ENCODE assay signal across 15 cellular contexts in genomic region chr9:2140600-2141223, GRCh38.
DNase-seq lines count a peak whose midpoint lies in the region; ATAC-seq and TF ChIP-seq lines count a peak whose summit lies in the region.
"Had no signal": no experiment of that assay in that cellular context is flagged by ENCODE, and none has a peak within 500 bp of the region (broad histone marks: within the 10 kb centered on the region; RNA-seq: fewer than 3 reads in every experiment).

No MANE protein-coding gene starts in this region.

- no peaks in the 10 kb centered on the region for H3K4me1 ChIP-seq in osteoblast (ENCODE audit: insufficient read depth, low read length)

- no peaks in the 10 kb centered on the region for H3K27me3 ChIP-seq in osteoblast (ENCODE audit: insufficient read depth, low read length)
- H3K27me3 ChIP-seq: BLaER1 had no signal

- H3K27ac ChIP-seq in osteoblast (ENCODE audit: low read depth, low read length): no peak overlapping the region
- H3K27ac ChIP-seq: BLaER1, GM23248 had no signal

- no peak for TF ChIP-seq CTCF in osteoblast (IDR thresholded peaks at IDR 0.05; ENCODE audit: extremely low read depth, low read depth, low read length)

- ATAC-seq in Right ventricle myocardium inferior (peak; percentile 53), left cardiac atrium (peak; percentile 27 to 53), GM19351 (IDR thresholded peaks at IDR 0.05; ENCODE audit: unreplicated experiment) (no peak)
- ATAC-seq: HCT116, HepG2 had no signal

- intact Hi-C loops in Right ventricle myocardium inferior (cut with DNase I): no loop called here
- intact Hi-C loops in cardiac septum (cut with DNase I): no loop called here
- intact Hi-C loops in left cardiac atrium (cut with DNase I): no loop called here

- no peak overlapping the region for H2AFZ ChIP-seq in osteoblast (ENCODE audit: low read length)
- H2AFZ ChIP-seq: GM23248 had no signal

- H3K9me3 ChIP-seq in osteoblast (ENCODE audit: low read depth, low read length): no peaks in the 10 kb centered on the region
- H3K9me3 ChIP-seq: BLaER1 had no signal

- no peak overlapping the region for H3K4me3 ChIP-seq in osteoblast (ENCODE audit: insufficient read depth, low read length)
- H3K4me3 ChIP-seq: BLaER1, GM23248 had no signal

- no peak overlapping the region for H3K4me2 ChIP-seq in osteoblast (ENCODE audit: insufficient read depth, low read length)
- H3K4me2 ChIP-seq: BLaER1 had no signal

- H4K20me1 ChIP-seq in osteoblast (ENCODE audit: insufficient read depth, low read length): peaks cover 4% of the 10 kb centered on the region
- H4K20me1 ChIP-seq: BLaER1 had no signal

- no peak for DNase-seq in Right ventricle myocardium inferior (ENCODE audit: missing footprints)
- DNase-seq in cardiac septum (ENCODE audit: low spot score): no peak
- DNase-seq in left cardiac atrium: no peak
- peak; percentile 3 for DNase-seq in osteoblast (ENCODE audit: insufficient read length, low spot score, missing footprints)
- DNase-seq in RKO (ENCODE audit: low spot score): no peak
- no peak for DNase-seq in NCI-H2107 (lab: John Stamatoyannopoulos, UW)
- DNase-seq: 8988T, AML-193, DMS53, GF-D8, GM23248 had no signal

- no peaks in the 10 kb centered on the region for H3K36me3 ChIP-seq in osteoblast (ENCODE audit: insufficient read depth, low read length)

- peaks cover 10% of the 10 kb centered on the region for H3K79me2 ChIP-seq in osteoblast (ENCODE audit: insufficient read depth, low read length)
